8 cellular contexts compared by ENCODE assay signal in genomic region chr3:42846682-42847522, GRCh38. TPM values are rescaled to one million over a fixed set of nuclear protein-coding genes. Genes with fewer than 3 reads are reported as not detected.
DNase-seq lines count a peak whose midpoint lies in the region; ATAC-seq and TF ChIP-seq lines count a peak whose summit lies in the region.

No MANE protein-coding gene starts in this region.

- no peaks in the 10 kb centered on the region for H3K9me3 ChIP-seq in CD4-positive, alpha-beta T cell (ENCODE audit: control insufficient read depth, low read length)

- no peaks in the 10 kb centered on the region for H3K9me3 Mint-ChIP-seq in CD4-positive, alpha-beta T cell
- no peaks in the 10 kb centered on the region for H3K9me3 Mint-ChIP-seq in activated CD4-positive, alpha-beta memory T cell treated with anti-CD3 and anti-CD28 coated beads for 36 hours

- TF ChIP-seq CTCF in CD4-positive, alpha-beta T cell (IDR thresholded peaks at IDR 0.05): no peak

- intact Hi-C loops in CD4-positive, alpha-beta T cell (cut with DNase I, micrococcal nuclease): no loop called here
- intact Hi-C loops in activated CD4-positive, alpha-beta memory T cell treated with anti-CD3 and anti-CD28 coated beads for 36 hours (cut with micrococcal nuclease): no loop called here

- ATAC-seq in CD4-positive, alpha-beta T cell (ENCODE audit: poor library complexity): peak; percentile 44
- ATAC-seq in HG02678 (IDR thresholded peaks at IDR 0.05; ENCODE audit: unreplicated experiment): peak; percentile 58

- no peaks in the 10 kb centered on the region for H3K27me3 Mint-ChIP-seq in CD4-positive, alpha-beta T cell
- H3K27me3 Mint-ChIP-seq in activated CD4-positive, alpha-beta memory T cell treated with anti-CD3 and anti-CD28 coated beads for 36 hours: peaks cover 3% of the 10 kb centered on the region

- H3K4me3 Mint-ChIP-seq in CD4-positive, alpha-beta T cell: no peak overlapping the region
- H3K4me3 Mint-ChIP-seq in activated CD4-positive, alpha-beta memory T cell treated with anti-CD3 and anti-CD28 coated beads for 36 hours: no peak overlapping the region

- CTCF ChIA-PET in CD4-positive, alpha-beta T cell (lab: Charles Lee): no interaction called here
- CTCF ChIA-PET in activated CD4-positive, alpha-beta memory T cell treated with anti-CD3 and anti-CD28 coated beads for 36 hours (lab: Charles Lee): no interaction called here

- POLR2A ChIA-PET in CD4-positive, alpha-beta T cell (lab: Charles Lee): no interaction called here
- POLR2A ChIA-PET in activated CD4-positive, alpha-beta memory T cell treated with anti-CD3 and anti-CD28 coated beads for 36 hours (lab: Charles Lee): no interaction called here

- H3K36me3 Mint-ChIP-seq in CD4-positive, alpha-beta T cell (ENCODE audit: low read depth): no peaks in the 10 kb centered on the region
- no peaks in the 10 kb centered on the region for H3K36me3 Mint-ChIP-seq in activated CD4-positive, alpha-beta memory T cell treated with anti-CD3 and anti-CD28 coated beads for 36 hours

- no peak overlapping the region for H3K27ac ChIP-seq in CD4-positive, alpha-beta T cell (ENCODE audit: low read depth, low read length)

- peaks cover 7% of the 10 kb centered on the region for H3K4me1 Mint-ChIP-seq in CD4-positive, alpha-beta T cell (ENCODE audit: low read depth)
- peaks cover 16% of the 10 kb centered on the region for H3K4me1 Mint-ChIP-seq in activated CD4-positive, alpha-beta memory T cell treated with anti-CD3 and anti-CD28 coated beads for 36 hours (ENCODE audit: low read depth)

- DNase-seq in CD4-positive, alpha-beta T cell: no peak
- DNase-seq in activated CD4-positive, alpha-beta memory T cell treated with anti-CD3 and anti-CD28 coated beads for 36 hours: peak; percentile 29
- DNase-seq in mucosa of gallbladder (ENCODE audit: low spot score) (peak; percentile 40), COLO829 (ENCODE audit: low spot score) (no peak), OCI-M2 (lab: John Stamatoyannopoulos, UW; ENCODE audit: unreplicated experiment) (no peak), foreskin melanocyte (no peak), ecto neural progenitor cell (ENCODE audit: low spot score) (no peak)

- no peak overlapping the region for H3K27ac Mint-ChIP-seq in CD4-positive, alpha-beta T cell
- H3K27ac Mint-ChIP-seq in activated CD4-positive, alpha-beta memory T cell treated with anti-CD3 and anti-CD28 coated beads for 36 hours: peak overlapping the region; percentile 10

- no peaks in the 10 kb centered on the region for H3K27me3 ChIP-seq in CD4-positive, alpha-beta T cell (ENCODE audit: control insufficient read depth, insufficient read depth, low read length)

RNA-seq across cellular contexts. Expression of gene CYP8B1, which starts 28.8 kb away (rescaled TPM):
- not detected for total RNA-seq in CD4-positive, alpha-beta T cell
- not detected for total RNA-seq in activated CD4-positive, alpha-beta memory T cell treated with anti-CD3 and anti-CD28 coated beads for 36 hours
- 2.8 TPM for total RNA-seq in mucosa of gallbladder

RNA-seq across cellular contexts. Expression of gene ACKR2, which starts 37.7 kb away (rescaled TPM):
- under 1 TPM in 1 of 2 experiments, not detected in 1; 0.42 TPM for total RNA-seq in CD4-positive, alpha-beta T cell
- total RNA-seq in activated CD4-positive, alpha-beta memory T cell treated with anti-CD3 and anti-CD28 coated beads for 36 hours: under 1 TPM; 0.44 to 0.74 TPM
- 5.0 TPM for total RNA-seq in mucosa of gallbladder

RNA-seq across cellular contexts. Expression of gene HIGD1A, which starts 42.6 kb away (rescaled TPM):
- 10 to 100 TPM in 1 of 2 experiments, 1 to 10 TPM in 1; 9.3 to 11.3 TPM for total RNA-seq in CD4-positive, alpha-beta T cell
- 10 to 100 TPM; 63.7 to 68.4 TPM for total RNA-seq in activated CD4-positive, alpha-beta memory T cell treated with anti-CD3 and anti-CD28 coated beads for 36 hours
- total RNA-seq in mucosa of gallbladder: 96.7 TPM

RNA-seq across cellular contexts. Expression of gene ZNF662, which starts 59.0 kb away (rescaled TPM):
- total RNA-seq in CD4-positive, alpha-beta T cell: 1 to 10 TPM; 2.5 to 2.7 TPM
- under 1 TPM; 0.39 to 0.64 TPM for total RNA-seq in activated CD4-positive, alpha-beta memory T cell treated with anti-CD3 and anti-CD28 coated beads for 36 hours
- total RNA-seq in mucosa of gallbladder: 8.6 TPM

Comparison
In these comparisons a context has a peak if more than half of its experiments do, and no peak if none do; other contexts are left out.
1. DNase-seq: peak in activated CD4-positive, alpha-beta memory T cell treated with anti-CD3 and anti-CD28 coated beads for 36 hours (single experiment) and mucosa of gallbladder (single experiment); none in CD4-positive, alpha-beta T cell (0 of 10), COLO829 (single experiment), OCI-M2 (single experiment), foreskin melanocyte (single experiment) and ecto neural progenitor cell (single experiment).